ENCODE assay signal across 8 cellular contexts in the genomic region with DNA sequence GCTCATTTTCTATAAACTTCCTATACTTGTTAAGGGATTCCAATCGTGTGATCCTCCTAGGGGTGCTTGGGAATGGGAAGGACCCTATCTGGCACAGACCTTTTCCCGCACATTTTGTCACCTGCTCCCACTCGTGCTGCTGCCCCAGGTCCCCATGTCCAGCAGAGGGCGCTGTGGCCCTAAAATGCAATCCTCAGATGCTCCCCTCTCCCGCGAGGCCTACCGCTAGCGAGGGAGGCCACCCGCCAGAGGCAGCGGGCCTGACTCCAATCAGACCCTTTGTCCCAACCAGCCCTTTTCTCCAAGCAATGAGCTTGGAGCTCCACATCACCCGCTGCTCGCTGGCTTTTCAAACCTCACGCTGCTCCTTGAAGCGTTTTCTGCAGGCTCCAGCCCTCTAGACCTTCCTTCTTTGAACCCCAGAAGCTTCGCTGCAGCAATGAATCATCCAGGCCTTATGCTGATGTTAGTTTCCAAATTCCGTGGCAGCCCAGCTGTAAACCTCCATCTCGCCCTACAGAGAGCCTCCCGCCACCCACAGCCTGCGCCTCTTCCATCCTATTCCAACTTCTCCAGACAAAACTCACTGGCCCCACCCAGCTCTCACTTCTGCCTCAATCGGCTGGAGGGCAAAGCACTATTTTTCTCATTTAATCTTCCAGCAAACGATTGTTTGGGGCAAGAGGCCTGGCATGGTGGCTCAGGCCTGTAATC. TPM values are rescaled to one million over a fixed set of nuclear protein-coding genes. Genes with fewer than 3 reads are reported as not detected.
DNase-seq lines count a peak whose midpoint lies in the region; ATAC-seq and TF ChIP-seq lines count a peak whose summit lies in the region.

No MANE protein-coding gene starts in this region.

- no peaks in the 10 kb centered on the region for H3K4me1 ChIP-seq in BE2C

- H3K9me3 ChIP-seq in BE2C, result no peaks in the 10 kb centered on the region

- peak; percentile 98 for TF ChIP-seq CTCF in BE2C (IDR thresholded peaks at IDR 0.05; ENCODE audit: low read depth, low read length)
- peak; percentile 96 for TF ChIP-seq CTCF in HFF-Myc (IDR thresholded peaks at IDR 0.05; ENCODE audit: low read depth, low read length, missing control alignments)

- no peaks in the 10 kb centered on the region for H3K36me3 ChIP-seq in BE2C

- intact Hi-C loops in left colon (cut with DNase I, micrococcal nuclease), result loop anchor here in 1 of 2 donors (5.0 kb wide), 1 partner anchor 104 kb away; no protein-coding TSS in a partner anchor

- no peak overlapping the region for H3K4me3 ChIP-seq in BE2C (ENCODE audit: low read depth, low read length)
- H3K4me3 ChIP-seq in HFF-Myc (replicated peaks; ENCODE audit: low read depth, low read length), result no peak overlapping the region

- peaks cover 3% of the 10 kb centered on the region; the same call in 1 of the 2 replicates for H3K27me3 ChIP-seq in BE2C

- DNase-seq in BE2C (peak; percentile 95), HFF-Myc (ENCODE audit: extremely low read depth, low read depth) (peak; percentile 79), NCI-H446 (lab: John Stamatoyannopoulos, UW) (peak; percentile 71 to 89), left colon (peak; percentile 73 to 92), OCI-M2 (lab: John Stamatoyannopoulos, UW; ENCODE audit: unreplicated experiment) (no peak)
- peak; percentile 84 for DNase-seq in activated CD4-positive, CD25-positive, alpha-beta regulatory T cell treated with anti-CD3 and anti-CD28 coated beads, Interleukin-2, amount 50 U/mL, for 72 hours
- peak; percentile 65 for DNase-seq in central memory CD4-positive, alpha-beta T cell
- peak; percentile 82 to 88 for DNase-seq in stimulated activated CD4-positive, alpha-beta T cell treated with anti-CD3 and anti-CD28 coated beads, Interleukin-1b, Interleukin-23, amount 100 ng/mL, for 4 hours (ENCODE audit: low read depth in 2 of 2)

- peak; percentile 84 for ATAC-seq in left colon

RNA-seq across cellular contexts. Expression of gene FZD2, which starts 23.6 kb away (rescaled TPM):
- polyA plus RNA-seq in BE2C (2012; ENCODE audit: insufficient read depth, insufficient read length, low read depth), result 5.2 TPM
- total RNA-seq in left colon, result 1 to 10 TPM in 1 of 2 donors, under 1 TPM in 1; 0.31 to 1.6 TPM

RNA-seq across cellular contexts. Expression of gene GPATCH8, which starts 30.5 kb away (rescaled TPM):
- 42.2 TPM for polyA plus RNA-seq in BE2C (2012; ENCODE audit: insufficient read depth, insufficient read length, low read depth)
- total RNA-seq in left colon, result 10 to 100 TPM; 29.1 to 33.7 TPM
